Comparison of ENCODE assay signal across 20 cellular contexts in the genomic region with DNA sequence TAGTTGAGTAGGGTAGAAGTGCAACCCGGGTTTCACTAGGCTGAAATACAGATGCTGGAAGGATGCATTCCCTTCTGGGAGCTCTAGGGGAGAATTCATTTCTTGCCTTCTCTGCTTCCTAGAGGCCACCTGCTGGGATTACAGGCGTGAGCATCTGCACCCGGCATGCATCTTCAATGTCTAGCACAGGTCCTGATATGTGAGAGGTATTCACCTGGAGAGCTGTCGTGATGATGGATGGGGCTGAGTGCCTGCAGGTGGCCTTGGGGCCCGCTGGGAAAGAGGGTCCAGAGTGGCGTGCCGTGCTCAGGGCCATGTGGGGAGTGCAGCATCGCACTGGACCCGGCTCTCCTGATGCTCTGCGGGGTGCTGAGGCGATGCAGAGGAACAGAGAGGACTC. TPM values are rescaled to one million over a fixed set of nuclear protein-coding genes. Genes with fewer than 3 reads are reported as not detected.
DNase-seq lines count a peak whose midpoint lies in the region; ATAC-seq and TF ChIP-seq lines count a peak whose summit lies in the region.
"Had no signal": no experiment of that assay in that cellular context is flagged by ENCODE, and none has a peak within 500 bp of the region (broad histone marks: within the 10 kb centered on the region; RNA-seq: fewer than 3 reads in every experiment).

No MANE protein-coding gene starts in this region.

- H3K4me3 ChIP-seq in SK-N-SH (ENCODE audit: low read depth in 2 of 2, low read length in 1 of 2) = no peak overlapping the region
- H3K4me3 ChIP-seq in choroid plexus epithelial cell (ENCODE audit: low read depth, low read length) = no peak overlapping the region
- no peak overlapping the region for H3K4me3 ChIP-seq in sigmoid colon
- H3K4me3 ChIP-seq: esophagus muscularis mucosa, lung, SJCRH30, vagina had no signal

- TF ChIP-seq EP300 in SK-N-SH (IDR thresholded peaks at IDR 0.05; ENCODE audit: borderline replicate concordance in 1 of 2, low read depth in 1 of 2, low read length in 1 of 2) = no peak
- TF ChIP-seq EP300 in sigmoid colon (IDR thresholded peaks at IDR 0.05) = no peak

- H3K9me2 ChIP-seq in SK-N-SH = no peaks in the 10 kb centered on the region

- H3K4me2 ChIP-seq in SK-N-SH = no peak overlapping the region

- peaks cover 0 to 17% of the 10 kb centered on the region in 2 experiments; a peak in 1 of 4 replicates for H3K4me1 ChIP-seq in SK-N-SH (ENCODE audit: control insufficient read depth in 1 of 2, insufficient read depth in 2 of 2, low read depth in 1 of 2, low read length in 1 of 2)
- H3K4me1 ChIP-seq in sigmoid colon = no peaks in the 10 kb centered on the region
- H3K4me1 ChIP-seq: esophagus muscularis mucosa, vagina had no signal

- TF ChIP-seq CTCF in SK-N-SH (IDR thresholded peaks at IDR 0.05) (no peak), choroid plexus epithelial cell (conservative IDR thresholded peaks at IDR 0.05; ENCODE audit: low read depth, low read length) (no peak), sigmoid colon (IDR thresholded peaks at IDR 0.05) (no peak), natural killer cell (IDR thresholded peaks at IDR 0.05) (no peak)

- no peaks in the 10 kb centered on the region for H3K4me1 Mint-ChIP-seq in natural killer cell

- POLR2A ChIA-PET in SK-N-SH (lab: Yijun Ruan, JAX) = no interaction called here

- no peak for DNase-seq in SK-N-SH
- DNase-seq in NCI-H2196 (lab: John Stamatoyannopoulos, UW; ENCODE audit: unreplicated experiment) = peak; percentile 79
- DNase-seq in choroid plexus epithelial cell (ENCODE audit: low read depth) = peak; percentile 14
- peak; percentile 36 for DNase-seq in sigmoid colon
- no peak for DNase-seq in NK-92 (lab: John Stamatoyannopoulos, UW; ENCODE audit: unreplicated experiment)
- no peak for DNase-seq in natural killer cell
- DNase-seq: activated CD4-positive, alpha-beta T cell treated with anti-CD3 and anti-CD28 coated beads, Interleukin-2, amount 50 U/mL, for 4 hours; CD8-positive, alpha-beta T cell; GF-D8; SJCRH30; stimulated activated naive CD8-positive, alpha-beta T cell treated with anti-CD3 and anti-CD28 coated beads, Interleukin-15, Interleukin-2, amounts not matched to agents 100 U/mL and 50 U/mL, for 24 hours had no signal

- H3K36me3 ChIP-seq in SK-N-SH (replicated peaks in 1 of 2; ENCODE audit: control insufficient read depth in 1 of 2, insufficient read depth in 2 of 2, low read length in 1 of 2) (no peaks in the 10 kb centered on the region), sigmoid colon (no peaks in the 10 kb centered on the region)
- H3K36me3 ChIP-seq: esophagus muscularis mucosa, SJCRH30, vagina had no signal

- ATAC-seq in SK-N-SH treated with all-trans-retinoic acid at 6 μM for 48 hours (peak; percentile 33; the same call in 2 of the 3 replicates), natural killer cell (no peak), GM21619 (IDR thresholded peaks at IDR 0.05; ENCODE audit: unreplicated experiment) (no peak)
- ATAC-seq: CD8-positive, alpha-beta T cell; stimulated activated naive CD8-positive, alpha-beta T cell treated with anti-CD3 and anti-CD28 coated beads, Interleukin-15, Interleukin-2, amounts not matched to agents 100 U/mL and 50 U/mL, for 24 hours had no signal

- H3K9me3 ChIP-seq in SK-N-SH (no peaks in the 10 kb centered on the region), sigmoid colon (no peaks in the 10 kb centered on the region)
- H3K9me3 ChIP-seq: SJCRH30, vagina had no signal

- intact Hi-C loops in sigmoid colon (cut with DNase I) (no loop called here), natural killer cell (cut with micrococcal nuclease) (no loop called here)

- H3K9ac ChIP-seq in SK-N-SH = no peak overlapping the region

- no peak overlapping the region for H3K27ac Mint-ChIP-seq in natural killer cell
- H3K27ac Mint-ChIP-seq: CD8-positive, alpha-beta T cell; dendritic cell treated with granulocyte-macrophage colony-stimulating factor and Interleukin-4, amounts not matched to agents 40 ng/mL and 50 ng/mL, for 4 days had no signal

- no peaks in the 10 kb centered on the region for H3K79me2 ChIP-seq in SK-N-SH (ENCODE audit: insufficient read depth)

- H4K20me1 ChIP-seq in SK-N-SH (ENCODE audit: insufficient read depth) = no peaks in the 10 kb centered on the region

- 67% methylated on average over 11 of the region's 11 CpGs for WGBS in SK-N-SH (ENCODE audit: low lambda C conversion rate)
- 48 to 57% methylated on average over 11 of the region's 11 CpGs for WGBS in sigmoid colon, 2 donors

- H3K9me3 Mint-ChIP-seq in natural killer cell = no peaks in the 10 kb centered on the region
- H3K9me3 Mint-ChIP-seq: CD8-positive, alpha-beta T cell; dendritic cell treated with granulocyte-macrophage colony-stimulating factor and Interleukin-4, amounts not matched to agents 40 ng/mL and 50 ng/mL, for 4 days; neural crest cell had no signal

- TF ChIP-seq RAD21 in SK-N-SH (IDR thresholded peaks at IDR 0.05; ENCODE audit: low read length) = no peak

- peaks cover 29 to 34% of the 10 kb centered on the region in 2 donors for H3K27me3 Mint-ChIP-seq in natural killer cell (ENCODE audit: low read depth in 2 of 2)

- CTCF ChIA-PET in SK-N-SH (lab: Yijun Ruan, JAX) = interaction anchor here (1.0 to 31.9 kb wide), 9 partner anchors 9 to 108 kb away, joined by 3 to 886 read pairs (median 4); partner anchors contain the start of gene LPIN1

- no peak overlapping the region for H2AFZ ChIP-seq in SK-N-SH (ENCODE audit: low read depth)

- H3K36me3 Mint-ChIP-seq in natural killer cell = no peaks in the 10 kb centered on the region
- H3K36me3 Mint-ChIP-seq: CD8-positive, alpha-beta T cell had no signal

- no peak overlapping the region for H3K4me3 Mint-ChIP-seq in natural killer cell
- H3K4me3 Mint-ChIP-seq: CD8-positive, alpha-beta T cell; dendritic cell treated with granulocyte-macrophage colony-stimulating factor and Interleukin-4, amounts not matched to agents 40 ng/mL and 50 ng/mL, for 4 days; neural crest cell had no signal

- H3F3A ChIP-seq in SK-N-SH (replicated peaks; ENCODE audit: insufficient read depth) = no peaks in the 10 kb centered on the region

- 0 out of 2 replicates have a peak, but pooled peaks cover 5% of the 10 kb centered on the region for H3K27me3 ChIP-seq in SK-N-SH (ENCODE audit: insufficient read depth)
- H3K27me3 ChIP-seq in sigmoid colon = peaks cover 0 to 37% (median 8%) of the 10 kb centered on the region in 3 donors
- H3K27me3 ChIP-seq: vagina had no signal

- no peak overlapping the region for H3K27ac ChIP-seq in SK-N-SH (ENCODE audit: low read depth in 2 of 2, low read length in 1 of 2)
- H3K27ac ChIP-seq in sigmoid colon = no peak overlapping the region
- H3K27ac ChIP-seq: esophagus muscularis mucosa, SJCRH30, vagina had no signal

- TF ChIP-seq POLR2A in sigmoid colon (IDR thresholded peaks at IDR 0.05) = no peak

TF ChIP-seq in SK-N-SH treated with all-trans-retinoic acid at 6 μM for 48 hours, 23 proteins besides CTCF, POLR2A, EP300 and RAD21 (continues in another document):
- TF ChIP-seq, protein P1, sequence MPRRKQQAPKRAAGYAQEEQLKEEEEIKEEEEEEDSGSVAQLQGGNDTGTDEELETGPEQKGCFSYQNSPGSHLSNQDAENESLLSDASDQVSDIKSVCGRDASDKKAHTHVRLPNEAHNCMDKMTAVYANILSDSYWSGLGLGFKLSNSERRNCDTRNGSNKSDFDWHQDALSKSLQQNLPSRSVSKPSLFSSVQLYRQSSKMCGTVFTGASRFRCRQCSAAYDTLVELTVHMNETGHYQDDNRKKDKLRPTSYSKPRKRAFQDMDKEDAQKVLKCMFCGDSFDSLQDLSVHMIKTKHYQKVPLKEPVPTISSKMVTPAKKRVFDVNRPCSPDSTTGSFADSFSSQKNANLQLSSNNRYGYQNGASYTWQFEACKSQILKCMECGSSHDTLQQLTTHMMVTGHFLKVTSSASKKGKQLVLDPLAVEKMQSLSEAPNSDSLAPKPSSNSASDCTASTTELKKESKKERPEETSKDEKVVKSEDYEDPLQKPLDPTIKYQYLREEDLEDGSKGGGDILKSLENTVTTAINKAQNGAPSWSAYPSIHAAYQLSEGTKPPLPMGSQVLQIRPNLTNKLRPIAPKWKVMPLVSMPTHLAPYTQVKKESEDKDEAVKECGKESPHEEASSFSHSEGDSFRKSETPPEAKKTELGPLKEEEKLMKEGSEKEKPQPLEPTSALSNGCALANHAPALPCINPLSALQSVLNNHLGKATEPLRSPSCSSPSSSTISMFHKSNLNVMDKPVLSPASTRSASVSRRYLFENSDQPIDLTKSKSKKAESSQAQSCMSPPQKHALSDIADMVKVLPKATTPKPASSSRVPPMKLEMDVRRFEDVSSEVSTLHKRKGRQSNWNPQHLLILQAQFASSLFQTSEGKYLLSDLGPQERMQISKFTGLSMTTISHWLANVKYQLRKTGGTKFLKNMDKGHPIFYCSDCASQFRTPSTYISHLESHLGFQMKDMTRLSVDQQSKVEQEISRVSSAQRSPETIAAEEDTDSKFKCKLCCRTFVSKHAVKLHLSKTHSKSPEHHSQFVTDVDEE (CRISPR knock-in tag; IDR thresholded peaks at IDR 0.05) = no peak
- no peak for TF ChIP-seq ZNF70 (CRISPR knock-in tag; IDR thresholded peaks at IDR 0.05)

TF ChIP-seq in SK-N-SH, 30 proteins besides CTCF, POLR2A, EP300 and RAD21:
- TF ChIP-seq RFX5 (IDR thresholded peaks at IDR 0.05; ENCODE audit: low read length) (no peak), RCOR1 (IDR thresholded peaks at IDR 0.05; ENCODE audit: low read length) (no peak), TCF12 (IDR thresholded peaks at IDR 0.05) (no peak), NRF1 (IDR thresholded peaks at IDR 0.05; ENCODE audit: low read depth, low read length) (no peak), JUND (IDR thresholded peaks at IDR 0.05) (no peak)
- TF ChIP-seq, protein P2, sequence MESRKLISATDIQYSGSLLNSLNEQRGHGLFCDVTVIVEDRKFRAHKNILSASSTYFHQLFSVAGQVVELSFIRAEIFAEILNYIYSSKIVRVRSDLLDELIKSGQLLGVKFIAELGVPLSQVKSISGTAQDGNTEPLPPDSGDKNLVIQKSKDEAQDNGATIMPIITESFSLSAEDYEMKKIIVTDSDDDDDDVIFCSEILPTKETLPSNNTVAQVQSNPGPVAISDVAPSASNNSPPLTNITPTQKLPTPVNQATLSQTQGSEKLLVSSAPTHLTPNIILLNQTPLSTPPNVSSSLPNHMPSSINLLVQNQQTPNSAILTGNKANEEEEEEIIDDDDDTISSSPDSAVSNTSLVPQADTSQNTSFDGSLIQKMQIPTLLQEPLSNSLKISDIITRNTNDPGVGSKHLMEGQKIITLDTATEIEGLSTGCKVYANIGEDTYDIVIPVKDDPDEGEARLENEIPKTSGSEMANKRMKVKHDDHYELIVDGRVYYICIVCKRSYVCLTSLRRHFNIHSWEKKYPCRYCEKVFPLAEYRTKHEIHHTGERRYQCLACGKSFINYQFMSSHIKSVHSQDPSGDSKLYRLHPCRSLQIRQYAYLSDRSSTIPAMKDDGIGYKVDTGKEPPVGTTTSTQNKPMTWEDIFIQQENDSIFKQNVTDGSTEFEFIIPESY (IDR thresholded peaks at IDR 0.05; ENCODE audit: borderline replicate concordance, low read depth) = no peak

RNA-seq across cellular contexts. Expression of gene NTSR2, which starts 6.6 kb away (rescaled TPM):
- polyA plus RNA-seq in SK-N-SH (2012; rRNA removed) = not detected in 2 replicates
- not detected in 2 replicates for polyA plus RNA-seq in SK-N-SH (2012; cell fraction: cytosol; rRNA removed)
- not detected in 2 replicates for polyA plus RNA-seq in SK-N-SH (2012; cell fraction: nucleus; rRNA removed)
- not detected for total RNA-seq in sigmoid colon
- polyA plus RNA-seq in sigmoid colon = under 1 TPM in 2 of 3 donors, not detected in 1; 0.04 to 0.60 TPM
- total RNA-seq in natural killer cell = not detected
- total RNA-seq: A673; CD8-positive, alpha-beta T cell; esophagus muscularis mucosa; lung; neural crest cell; SJCRH30; skeletal muscle tissue; vagina had no signal
- polyA plus RNA-seq: lung had no signal

Comparison
In these comparisons a context has a peak if more than half of its experiments do, and no peak if none do; other contexts are left out.
1. DNase-seq: peak in NCI-H2196 (single experiment), choroid plexus epithelial cell (single experiment) and sigmoid colon (single experiment); none in SK-N-SH (single experiment), NK-92 (single experiment) and natural killer cell (single experiment).